In the genomic region with DNA sequence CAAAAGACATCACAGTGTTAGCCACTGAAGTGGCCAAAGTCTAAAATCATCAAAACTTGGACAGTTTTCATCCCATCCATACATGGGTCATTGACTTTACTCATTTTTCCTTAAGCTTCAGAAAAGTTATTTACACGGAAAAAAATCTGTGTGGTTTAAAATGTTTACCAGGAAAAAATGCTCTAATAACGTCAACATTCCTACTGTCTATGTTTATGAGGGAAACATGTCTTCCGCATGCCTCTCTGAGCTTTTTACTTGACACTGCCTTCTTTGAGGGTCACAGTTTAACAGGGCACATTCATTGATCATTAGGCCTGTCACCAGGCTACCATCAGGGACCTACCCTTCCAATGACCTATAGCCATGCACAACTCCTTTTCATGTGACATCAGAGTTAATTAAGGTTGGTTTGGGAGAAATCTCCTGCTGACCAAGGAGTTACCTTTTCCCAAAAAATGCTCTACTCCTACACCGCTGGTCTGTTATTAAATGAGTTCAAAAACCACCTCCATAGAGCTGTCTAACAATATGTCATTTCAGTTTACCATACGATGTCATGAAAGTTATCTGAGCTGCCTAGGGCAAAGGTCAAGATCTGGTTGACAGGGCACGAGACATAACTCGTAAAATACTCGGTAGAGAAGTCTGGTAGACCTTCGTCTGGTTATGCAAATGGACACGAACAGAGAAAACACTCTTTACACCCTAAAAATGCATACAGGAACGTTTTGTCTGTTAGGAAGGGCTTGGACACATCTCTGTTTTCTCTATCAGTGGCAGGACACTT, we compare ENCODE assay signal across 19 cellular contexts.
"Had no signal": no experiment of that assay in that cellular context is flagged by ENCODE, and none has a peak within 500 bp of the region (broad histone marks: within the 10 kb centered on the region; RNA-seq: fewer than 3 reads in every experiment).

No MANE protein-coding gene starts in this region.

- ATAC-seq: effector memory CD8-positive, alpha-beta T cell; sciatic nerve had no signal

- DNase-seq: activated CD4-positive, alpha-beta T cell treated with anti-CD3 and anti-CD28 coated beads, Interleukin-2, amount 50 U/mL, for 1 hour; activated CD4-positive, CD25-positive, alpha-beta regulatory T cell; activated naive CD4-positive, alpha-beta T cell; activated T-cell treated with anti-CD3 and anti-CD28 coated beads for 4 hours; aorta; effector memory CD8-positive, alpha-beta T cell; heart right ventricle; lower lobe of right lung; midbrain; pancreas; stimulated activated CD4-positive, alpha-beta T cell treated with anti-CD3 and anti-CD28 coated beads, Interleukin-1b, Interleukin-23, amount 100 ng/mL, for 48 hours; stomach; T-helper 2 cell; testis; uterus had no signal

- H3K4me3 Mint-ChIP-seq: effector memory CD8-positive, alpha-beta T cell had no signal

- H3K9me3 ChIP-seq: breast epithelium, gastroesophageal sphincter, heart right ventricle, lower lobe of right lung, pancreas, stomach, testis, uterus had no signal

- H3K9me3 Mint-ChIP-seq: effector memory CD8-positive, alpha-beta T cell had no signal

- H3K36me3 ChIP-seq: breast epithelium, gastroesophageal sphincter, lower lobe of right lung, pancreas, stomach, uterus had no signal

- H3K27ac Mint-ChIP-seq: effector memory CD8-positive, alpha-beta T cell had no signal

- H3K27me3 ChIP-seq: breast epithelium, pancreas, testis, uterus had no signal

- H3K4me3 ChIP-seq: breast epithelium, gastroesophageal sphincter, heart right ventricle, lower lobe of right lung, pancreas, stomach, testis, uterus had no signal

- FAIRE-seq: pancreas, TTC549 had no signal

- H3K4me1 ChIP-seq: breast epithelium, gastroesophageal sphincter, lower lobe of right lung, pancreas, testis, uterus had no signal

- H3K27ac ChIP-seq: breast epithelium, gastroesophageal sphincter, heart right ventricle, lower lobe of right lung, pancreas, stomach, testis, uterus had no signal
